8 cellular contexts compared by ENCODE assay signal in genomic region chr1:199463521-199464127, GRCh38.
DNase-seq lines count a peak whose midpoint lies in the region; ATAC-seq and TF ChIP-seq lines count a peak whose summit lies in the region.

No MANE protein-coding gene starts in this region.

- no peaks in the 10 kb centered on the region for H3K36me3 ChIP-seq in upper lobe of right lung

- intact Hi-C loops in upper lobe of right lung (cut with DNase I): no loop called here

- in situ Hi-C loops in SK-MEL-5 (cut with HindIII; ENCODE audit: low pct_unique_long_range_greater_than_20kb, low sequenced_read_pairs): no loop called here

- no peaks in the 10 kb centered on the region for H3K4me1 ChIP-seq in upper lobe of right lung

- peak; percentile 74 for TF ChIP-seq CTCF in fibroblast of villous mesenchyme (IDR thresholded peaks at IDR 0.05; ENCODE audit: insufficient read depth, low read depth, low read length)
- TF ChIP-seq CTCF in upper lobe of right lung (IDR thresholded peaks at IDR 0.05): peak; percentile 31

- H3K9me3 ChIP-seq in upper lobe of right lung: no peaks in the 10 kb centered on the region

- DNase-seq in CD1c-positive myeloid dendritic cell (ENCODE audit: extremely low spot score): peak; percentile 31
- DNase-seq in SK-MEL-5 (ENCODE audit: low read depth, low spot score): peak; percentile 75
- DNase-seq in fibroblast of villous mesenchyme (ENCODE audit: low read depth): peak; percentile 71
- DNase-seq in upper lobe of right lung: no peak
- DNase-seq in activated CD4-positive, CD25-positive, alpha-beta regulatory T cell (lab: John Stamatoyannopoulos, UW): no peak

- H3K27me3 ChIP-seq in upper lobe of right lung: no peaks in the 10 kb centered on the region

- no peak overlapping the region for H3K27ac ChIP-seq in upper lobe of right lung

- peak; percentile 60 for ATAC-seq in GM18520 (IDR thresholded peaks at IDR 0.05; ENCODE audit: unreplicated experiment)
- ATAC-seq in HG03575 (IDR thresholded peaks at IDR 0.05; ENCODE audit: extremely low read depth, insufficient number of reproducible peaks, low FRiP score, unreplicated experiment): peak; percentile 47
- ATAC-seq in upper lobe of right lung: peak; percentile 77
- no peak for ATAC-seq in GM21447 (IDR thresholded peaks at IDR 0.05; ENCODE audit: unreplicated experiment)

- H3K4me3 ChIP-seq in fibroblast of villous mesenchyme (ENCODE audit: low read depth, low read length) (no peak overlapping the region), upper lobe of right lung (no peak overlapping the region)

Comparison
In these comparisons a context has a peak if more than half of its experiments do, and no peak if none do; other contexts are left out.
1. DNase-seq: peak in CD1c-positive myeloid dendritic cell (single experiment), SK-MEL-5 (single experiment) and fibroblast of villous mesenchyme (single experiment); none in upper lobe of right lung (single experiment) and activated CD4-positive, CD25-positive, alpha-beta regulatory T cell (0 of 4).